ENCODE assay signal across 18 cellular contexts in genomic region chr20:23653400-23653938, GRCh38. TPM values are rescaled to one million over a fixed set of nuclear protein-coding genes. Genes with fewer than 3 reads are reported as not detected.
A peak's percentile ranks its signal among the peaks of the same experiment; 100 is the strongest.
DNase-seq lines count a peak whose midpoint lies in the region; ATAC-seq and TF ChIP-seq lines count a peak whose summit lies in the region.
"Had no signal": no experiment of that assay in that cellular context is flagged by ENCODE, and none has a peak within 500 bp of the region (broad histone marks: within the 10 kb centered on the region; RNA-seq: fewer than 3 reads in every experiment).

No MANE protein-coding gene starts in this region.

- H3K27ac Mint-ChIP-seq in brain = peak overlapping the region in 3 of 5 experiments; percentile 58 to 94 (median 79)
- H3K27ac Mint-ChIP-seq: CD4-positive, alpha-beta T cell had no signal

- DNase-seq in heart left ventricle (no peak), right cardiac atrium (no peak), body of pancreas (no peak)
- DNase-seq: CD4-positive, alpha-beta T cell; IMR-90; Kasumi-1; NCI-H1417 treated with DMSO at 0.1 percent for 48 hours; NCI-H2029 treated with DMSO at 0.1 percent for 48 hours; NCI-H510A; NCI-H82; SHP77 had no signal

- intact Hi-C loops in heart left ventricle (cut with DNase I) = no loop called here
- intact Hi-C loops in right cardiac atrium (cut with DNase I) = no loop called here
- intact Hi-C loops in body of pancreas (cut with DNase I) = no loop called here

- 90 to 95% (median 91%) methylated on average over 3 of the region's 3 CpGs for WGBS in heart left ventricle, 4 donors
- 92% methylated on average over 3 of the region's 3 CpGs for WGBS in right cardiac atrium
- WGBS in body of pancreas, 2 donors = 91 to 100% methylated on average over 3 of the region's 3 CpGs

- peaks cover 4% of the 10 kb centered on the region for H3K27me3 Mint-ChIP-seq in brain

- H3K36me3 Mint-ChIP-seq in brain = no peaks in the 10 kb centered on the region

- H3K27ac ChIP-seq in heart left ventricle (peak overlapping the region in 7 of 12 donors; percentile 5 to 89 (median 37)), right cardiac atrium (ENCODE audit: low read length) (no peak overlapping the region), layer of hippocampus (ENCODE audit: low read depth, low read length) (peak overlapping the region; percentile 72), temporal lobe (ENCODE audit: low read depth, low read length) (peak overlapping the region; percentile 69), body of pancreas (no peak overlapping the region)

- H3K27me3 ChIP-seq in heart left ventricle (peaks cover 0 to 7% (median 0%) of the 10 kb centered on the region in 9 donors), right cardiac atrium (ENCODE audit: control insufficient read depth, insufficient read depth) (no peaks in the 10 kb centered on the region), layer of hippocampus (ENCODE audit: control insufficient read depth, insufficient read depth, low read length) (no peaks in the 10 kb centered on the region), body of pancreas (no peaks in the 10 kb centered on the region)

- H3K4me3 ChIP-seq in heart left ventricle = no peak overlapping the region
- H3K4me3 ChIP-seq in right cardiac atrium (ENCODE audit: low read length) = no peak overlapping the region
- no peak overlapping the region for H3K4me3 ChIP-seq in body of pancreas

- H3K36me3 ChIP-seq in heart left ventricle (no peaks in the 10 kb centered on the region), body of pancreas (replicated peaks in 1 of 2; ENCODE audit: insufficient read depth in 1 of 2, low read depth in 2 of 2) (no peaks in the 10 kb centered on the region)

- ATAC-seq in heart left ventricle (no peak), right cardiac atrium (no peak), body of pancreas (no peak), GM21515 (IDR thresholded peaks at IDR 0.05; ENCODE audit: unreplicated experiment) (no peak), GM18858 (IDR thresholded peaks at IDR 0.05; ENCODE audit: unreplicated experiment) (no peak)
- ATAC-seq: Panc1 had no signal

- TF ChIP-seq CTCF in heart left ventricle (IDR thresholded peaks at IDR 0.05) = no peak
- TF ChIP-seq CTCF in brain (conservative IDR thresholded peaks at IDR 0.05) = no peak
- TF ChIP-seq CTCF in body of pancreas (IDR thresholded peaks at IDR 0.05) = no peak

- TF ChIP-seq POLR2A in heart left ventricle (IDR thresholded peaks at IDR 0.05) = no peak
- no peak for TF ChIP-seq POLR2A in body of pancreas (IDR thresholded peaks at IDR 0.05)

- peak overlapping the region in 2 of 5 experiments; percentile 17 to 24 for H3K4me3 Mint-ChIP-seq in brain
- H3K4me3 Mint-ChIP-seq: CD4-positive, alpha-beta T cell had no signal

- peaks cover 0 to 3% (median 0%) of the 10 kb centered on the region in 5 experiments for H3K9me3 Mint-ChIP-seq in brain
- H3K9me3 Mint-ChIP-seq: CD4-positive, alpha-beta T cell had no signal

- H3K9me3 ChIP-seq in heart left ventricle (peaks cover 0 to 4% (median 0%) of the 10 kb centered on the region in 12 donors), right cardiac atrium (ENCODE audit: control insufficient read depth, low read length) (no peaks in the 10 kb centered on the region), body of pancreas (no peaks in the 10 kb centered on the region)

- H3K4me1 Mint-ChIP-seq in brain = peaks cover 22% of the 10 kb centered on the region

- H3K4me1 ChIP-seq in heart left ventricle (peaks cover 0 to 38% (median 25%) of the 10 kb centered on the region in 12 donors), right cardiac atrium (ENCODE audit: control insufficient read depth, insufficient read depth, low read length) (peaks cover 5% of the 10 kb centered on the region), body of pancreas (peaks cover 6% of the 10 kb centered on the region)

RNA-seq across cellular contexts. Expression of gene CST3, which starts 15.7 kb away (rescaled TPM):
- total RNA-seq in heart left ventricle (1,000 to 10,000 TPM in 3 of 9 donors, 100 to 1,000 TPM in 6; 482 to 1,194 (median 708) TPM), right cardiac atrium (1,000 to 10,000 TPM in 1 of 4 donors, 100 to 1,000 TPM in 3; 785 to 1,029 (median 931) TPM), temporal lobe (87.5 TPM), body of pancreas (100 to 1,000 TPM; 491 to 654 TPM)
- polyA plus RNA-seq in heart left ventricle (100 to 1,000 TPM; 240 to 611 TPM), right cardiac atrium (1,076 TPM), brain (ENCODE audit: insufficient read depth, low read depth, low replicate concordance) (1,324 TPM)

RNA-seq across cellular contexts. Expression of gene CST4, which starts 35.4 kb away (rescaled TPM):
- total RNA-seq in heart left ventricle (not detected), right cardiac atrium (not detected), temporal lobe (not detected), body of pancreas (not detected)
- polyA plus RNA-seq in heart left ventricle (not detected), right cardiac atrium (not detected), brain (ENCODE audit: insufficient read depth, low read depth, low replicate concordance) (not detected)
- total RNA-seq: A172; CD4-positive, alpha-beta T cell; IMR-90 had no signal
- polyA plus RNA-seq: IMR-90 had no signal

RNA-seq across cellular contexts. Expression of gene CST9, which starts 47.8 kb away (rescaled TPM):
- not detected for total RNA-seq in heart left ventricle
- polyA plus RNA-seq in heart left ventricle = not detected
- not detected for total RNA-seq in right cardiac atrium
- polyA plus RNA-seq in right cardiac atrium = not detected
- not detected for polyA plus RNA-seq in brain (ENCODE audit: insufficient read depth, low read depth, low replicate concordance)
- total RNA-seq in temporal lobe = not detected
- total RNA-seq in body of pancreas = 1 to 10 TPM in 1 of 2 donors, not detected in 1; 3.6 TPM
- total RNA-seq: A172; CD4-positive, alpha-beta T cell; IMR-90 had no signal
- polyA plus RNA-seq: IMR-90 had no signal

Comparison
In these comparisons a context has a peak if more than half of its experiments do, and no peak if none do; other contexts are left out.
1. H3K27ac ChIP-seq: peak in heart left ventricle (7 of 12), layer of hippocampus (single experiment) and temporal lobe (single experiment); none in right cardiac atrium (single experiment) and body of pancreas (0 of 4).